ENCODE assay signal across 19 cellular contexts in genomic region chr1:3075666-3076387, GRCh38. TPM values are rescaled to one million over a fixed set of nuclear protein-coding genes. Genes with fewer than 3 reads are reported as not detected.
A peak's percentile ranks its signal among the peaks of the same experiment; 100 is the strongest.
DNase-seq lines count a peak whose midpoint lies in the region; ATAC-seq, FAIRE-seq and TF ChIP-seq lines count a peak whose summit lies in the region.
"Had no signal": no experiment of that assay in that cellular context is flagged by ENCODE, and none has a peak within 500 bp of the region (broad histone marks: within the 10 kb centered on the region; RNA-seq: fewer than 3 reads in every experiment).

No MANE protein-coding gene starts in this region.

- no peaks in the 10 kb centered on the region for H3K9me3 Mint-ChIP-seq in progenitor cell of endocrine pancreas (ENCODE audit: low read depth)
- H3K9me3 Mint-ChIP-seq: CD4-positive, alpha-beta T cell had no signal

- peaks cover 52% of the 10 kb centered on the region for H3K4me1 Mint-ChIP-seq in progenitor cell of endocrine pancreas (ENCODE audit: low read depth)

- no peak overlapping the region for H3K23ac ChIP-seq in H1 (ENCODE audit: insufficient read length)

- H2BK120ac ChIP-seq in H1 (replicated peaks; ENCODE audit: low read depth, low read length) = no peak overlapping the region

- TF ChIP-seq POLR2A in H1 (IDR thresholded peaks at IDR 0.05; ENCODE audit: control extremely low read depth in 1 of 2, low read depth in 2 of 2, low read length in 2 of 2) = no peak

- CTCF ChIA-PET in H1 (lab: Charles Lee; ENCODE audit: partially characterized antibody) = no interaction called here

- H3K27ac ChIP-seq in left ventricle myocardium inferior (replicated peaks) (peak overlapping the region; percentile 78), H1 (ENCODE audit: low read depth, low read length) (no peak overlapping the region), upper lobe of right lung (no peak overlapping the region)

- no peak for FAIRE-seq in H1 (lab: Jason Lieb, UNC)

- peaks cover 83% of the 10 kb centered on the region for H3K4me1 ChIP-seq in left ventricle myocardium inferior
- peaks cover 0 to 36% (median 27%) of the 10 kb centered on the region in 4 experiments; a peak in 6 of 7 replicates for H3K4me1 ChIP-seq in H1 (replicated peaks in 1 of 4; ENCODE audit: control insufficient read depth in 3 of 4, insufficient read depth in 4 of 4, low read length in 3 of 4)
- H3K4me1 ChIP-seq in upper lobe of right lung = peaks cover 18% of the 10 kb centered on the region
- H3K4me1 ChIP-seq: BE2C had no signal

- TF ChIP-seq CTCF in left ventricle myocardium inferior (IDR thresholded peaks at IDR 0.05; ENCODE audit: borderline replicate concordance) (no peak), H1 (IDR thresholded peaks at IDR 0.05; ENCODE audit: control extremely low read depth in 1 of 3, insufficient read depth in 1 of 3, low read depth in 1 of 3, low read length in 3 of 3) (no peak), progenitor cell of endocrine pancreas (IDR thresholded peaks at IDR 0.05; ENCODE audit: unreplicated experiment) (no peak), upper lobe of right lung (IDR thresholded peaks at IDR 0.05) (no peak)

- peaks cover 6 to 12% of the 10 kb centered on the region in 2 experiments for H4K20me1 ChIP-seq in H1 (replicated peaks in 1 of 2; ENCODE audit: control insufficient read depth in 1 of 2, insufficient read depth in 2 of 2, low read length in 2 of 2)

- H4K8ac ChIP-seq in H1 (ENCODE audit: extremely low read depth, insufficient read depth, low read length) = no peak overlapping the region; the same call in 1 of the 2 replicates

- H2BK12ac ChIP-seq in H1 (ENCODE audit: low read depth, low read length) = peak overlapping the region; percentile 87; the same call in 1 of the 2 replicates

- ATAC-seq in left cardiac atrium (no peak), upper lobe of right lung (peak; percentile 1), HG02884 (IDR thresholded peaks at IDR 0.05; ENCODE audit: unreplicated experiment) (no peak), GM21737 (IDR thresholded peaks at IDR 0.05; ENCODE audit: unreplicated experiment) (no peak)

- no peak overlapping the region for H3K56ac ChIP-seq in H1 (replicated peaks; ENCODE audit: insufficient read length, low read depth, low read length)

- intact Hi-C loops in left ventricle myocardium inferior (cut with micrococcal nuclease) = no loop called here
- intact Hi-C loops in left cardiac atrium (cut with DNase I) = loop anchor here in 1 of 2 donors (10.0 kb wide), 1 partner anchor 209 kb away; no protein-coding TSS in a partner anchor
- intact Hi-C loops in upper lobe of right lung (cut with DNase I) = loop anchor here (10.0 kb wide), 1 partner anchor 339 kb away; no protein-coding TSS in a partner anchor

- H3K27me3 Mint-ChIP-seq in progenitor cell of endocrine pancreas = no peaks in the 10 kb centered on the region

- no peak overlapping the region for H4K5ac ChIP-seq in H1 (ENCODE audit: insufficient read length, low read depth, low read length)

- TF ChIP-seq RAD21 in H1 (IDR thresholded peaks at IDR 0.05 in 1 of 2, conservative IDR thresholded peaks at IDR 0.05 in 1 of 2; ENCODE audit: low read depth in 2 of 2, low read length in 2 of 2) = no peak

- H3K9me3 ChIP-seq in left ventricle myocardium inferior (replicated peaks) = no peaks in the 10 kb centered on the region
- no peaks in the 10 kb centered on the region; a peak in 1 of 4 replicates for H3K9me3 ChIP-seq in H1 (ENCODE audit: insufficient read depth in 2 of 2, low read depth in 1 of 2, low read length in 1 of 2)
- H3K9me3 ChIP-seq in upper lobe of right lung = no peaks in the 10 kb centered on the region
- H3K9me3 ChIP-seq: BE2C had no signal

- H3K27ac Mint-ChIP-seq in progenitor cell of endocrine pancreas = peak overlapping the region; percentile 69
- H3K27ac Mint-ChIP-seq: CD4-positive, alpha-beta T cell had no signal

- H2AFZ ChIP-seq in H1 (ENCODE audit: low read length) = no peak overlapping the region

- H2BK15ac ChIP-seq in H1 (ENCODE audit: low read length) = 0 out of 2 replicates have a peak overlapping the region, but pooled peaks have one; percentile 72

- H2BK5ac ChIP-seq in H1 (ENCODE audit: low read depth, low read length) = no peak overlapping the region

- H2BK20ac ChIP-seq in H1 (ENCODE audit: low read length) = no peak overlapping the region

- no peak for DNase-seq in left ventricle myocardium inferior
- no peak for DNase-seq in left cardiac atrium
- DNase-seq in H1 (ENCODE audit: low read depth in 1 of 2, low spot score in 2 of 2) = no peak
- DNase-seq in progenitor cell of endocrine pancreas (ENCODE audit: low spot score, unreplicated experiment) = no peak
- no peak for DNase-seq in upper lobe of right lung
- DNase-seq in foreskin melanocyte = no peak
- DNase-seq: 8988T; BE2C; CD4-positive, alpha-beta T cell; DMS53; HCEC 1CT; NCI-H1417; NCI-H187 treated with DMSO at 0.1 percent for 48 hours; NCI-H345; NCI-H69; OCI-M1; RPMI8226 had no signal

- no peak overlapping the region for H2AK5ac ChIP-seq in H1 (ENCODE audit: low read depth, low read length)

- no peak overlapping the region for H3K4me3 Mint-ChIP-seq in progenitor cell of endocrine pancreas (ENCODE audit: low read depth)
- H3K4me3 Mint-ChIP-seq: CD4-positive, alpha-beta T cell had no signal

- POLR2A ChIA-PET in H1 (lab: Charles Lee; ENCODE audit: partially characterized antibody) = no interaction called here

- no peaks in the 10 kb centered on the region for H3K79me1 ChIP-seq in H1 (ENCODE audit: low read depth, low read length)

- peak overlapping the region; percentile 53 for H3K4ac ChIP-seq in H1 (replicated peaks; ENCODE audit: insufficient read length, low read depth, low read length)

- H3K36me3 Mint-ChIP-seq in progenitor cell of endocrine pancreas (ENCODE audit: insufficient read depth) = peaks cover 2% of the 10 kb centered on the region

- TF ChIP-seq EP300 in H1 (IDR thresholded peaks at IDR 0.05; ENCODE audit: borderline replicate concordance in 1 of 2, low read depth in 2 of 2, low read length in 2 of 2) = no peak

- peaks cover 73% of the 10 kb centered on the region for H3K27me3 ChIP-seq in left ventricle myocardium inferior (ENCODE audit: low read depth)
- H3K27me3 ChIP-seq in H1 (replicated peaks in 1 of 4; ENCODE audit: control insufficient read depth in 3 of 4, extremely low read depth in 1 of 4, insufficient read depth in 3 of 4, low read length in 3 of 4) = peaks cover 36 to 59% (median 47%) of the 10 kb centered on the region in 4 experiments
- H3K27me3 ChIP-seq in upper lobe of right lung = peaks cover 55% of the 10 kb centered on the region

- WGBS in H1 (ENCODE audit: extremely low coverage in 1 of 2, insufficient coverage in 1 of 2, insufficient read length in 1 of 2, insufficient replicate concordance in 2 of 2, low coverage in 1 of 2, low lambda C conversion rate in 2 of 2, missing lambda C conversion rate in 1 of 2), 2 experiments = 92% methylated on average over 37 of the region's 37 CpGs; no CpG with 5 or more reads in 1 of the 2 experiments

- H3K23me2 ChIP-seq in H1 (ENCODE audit: low read depth, low read length) = peaks cover 6% of the 10 kb centered on the region; the same call in 1 of the 2 replicates

- no peak overlapping the region for H3K4me3 ChIP-seq in left ventricle myocardium inferior
- H3K4me3 ChIP-seq in H1 (ENCODE audit: extremely low read depth in 1 of 4, insufficient read depth in 2 of 4, low read depth in 3 of 4, low read length in 4 of 4) = no peak overlapping the region
- H3K4me3 ChIP-seq in upper lobe of right lung = no peak overlapping the region

- no peak overlapping the region for H3K4me2 ChIP-seq in H1 (ENCODE audit: insufficient read depth in 1 of 2, low read depth in 2 of 2, low read length in 2 of 2)

- H3K79me2 ChIP-seq in H1 (ENCODE audit: control insufficient read depth in 1 of 2, insufficient read depth in 2 of 2, low read length in 2 of 2) = no peaks in the 10 kb centered on the region

- H4K91ac ChIP-seq in H1 (replicated peaks; ENCODE audit: insufficient read length, low read length) = peak overlapping the region; percentile 55

- no peak overlapping the region for H3K14ac ChIP-seq in H1 (ENCODE audit: insufficient read length)

- H3K18ac ChIP-seq in H1 (ENCODE audit: extremely low read depth, low read length) = no peak overlapping the region

- H3K9ac ChIP-seq in H1 (replicated peaks in 1 of 4; ENCODE audit: extremely low read depth in 1 of 4, low read depth in 3 of 4, low read length in 3 of 4) = no peak overlapping the region

- H3K36me3 ChIP-seq in left ventricle myocardium inferior = no peaks in the 10 kb centered on the region
- peaks cover 0 to 7% (median 0%) of the 10 kb centered on the region in 4 experiments; a peak in 1 of 8 replicates for H3K36me3 ChIP-seq in H1 (ENCODE audit: control insufficient read depth in 2 of 4, insufficient read depth in 4 of 4, low read length in 3 of 4)
- no peaks in the 10 kb centered on the region for H3K36me3 ChIP-seq in upper lobe of right lung
- H3K36me3 ChIP-seq: BE2C had no signal

TF ChIP-seq in H1, 55 proteins besides CTCF, POLR2A, EP300 and RAD21 (continues in another document):
- no peak for TF ChIP-seq FOSL1 (IDR thresholded peaks at IDR 0.05; ENCODE audit: insufficient read depth, low read depth, low read length)

RNA-seq across cellular contexts. Expression of gene PRDM16, which starts 6.8 kb away (rescaled TPM):
- total RNA-seq in left ventricle myocardium inferior (16.6 TPM), left cardiac atrium (1 to 10 TPM in 1 of 2 donors, under 1 TPM in 1; 0.99 to 1.2 TPM), progenitor cell of endocrine pancreas (68.7 and 69.1 TPM in 2 replicates), upper lobe of right lung (21.0 TPM)
- total RNA-seq in H1 (2021; fragmentation: NEBNext Ultra II Directional; extraction: Animal tissue kit (Norgen Biotek cat#: 25700)) = 0.43 and 0.46 TPM in 2 replicates
- polyA plus RNA-seq in H1 (2011; rRNA removed) = 0.38 and 0.39 TPM in 2 replicates
- polyA plus RNA-seq in H1 (2011; cell fraction: cytosol; rRNA removed) = 0.54 TPM
- polyA plus RNA-seq in H1 (2011; cell fraction: nucleus; rRNA removed) = 1.1 TPM
- 0.25 to 0.69 TPM (median 0.53 TPM) in 4 replicates for polyA plus RNA-seq in H1 (2012, experiment 1 of 2)
- 0.14 TPM for polyA plus RNA-seq in H1 (2012, experiment 2 of 2)
- polyA plus RNA-seq in H1 (2013, experiment 1 of 2) = 0.18 TPM
- polyA plus RNA-seq in H1 (2013, experiment 2 of 2) = 0.26 TPM
- 0.13 and 0.24 TPM in 2 replicates for polyA minus RNA-seq in H1 (2011; rRNA and poly(A)+ RNA removed)
- polyA minus RNA-seq in H1 (2011; cell fraction: cytosol; rRNA and poly(A)+ RNA removed) = 0.15 TPM
- 1.2 TPM for polyA minus RNA-seq in H1 (2011; cell fraction: nucleus; rRNA and poly(A)+ RNA removed)
- total RNA-seq: CD4-positive, alpha-beta T cell had no signal

RNA-seq across cellular contexts. Expression of gene ACTRT2, which starts 54.6 kb away (rescaled TPM):
- total RNA-seq in left ventricle myocardium inferior (not detected), left cardiac atrium (not detected), progenitor cell of endocrine pancreas (0.20 TPM in 1 of 2 replicates, not detected in the other), upper lobe of right lung (not detected)
- total RNA-seq in H1 (2021; fragmentation: NEBNext Ultra II Directional; extraction: Animal tissue kit (Norgen Biotek cat#: 25700)) = not detected in 2 replicates
- polyA plus RNA-seq in H1 (2011; rRNA removed) = not detected in 2 replicates
- not detected for polyA plus RNA-seq in H1 (2011; cell fraction: cytosol; rRNA removed)
- not detected for polyA plus RNA-seq in H1 (2011; cell fraction: nucleus; rRNA removed)
- not detected in 4 replicates for polyA plus RNA-seq in H1 (2012, experiment 1 of 2)
- 0.12 TPM for polyA plus RNA-seq in H1 (2012, experiment 2 of 2)
- polyA plus RNA-seq in H1 (2013, experiment 1 of 2) = not detected
- polyA plus RNA-seq in H1 (2013, experiment 2 of 2) = not detected
- polyA minus RNA-seq in H1 (2011; rRNA and poly(A)+ RNA removed) = not detected in 2 replicates
- polyA minus RNA-seq in H1 (2011; cell fraction: cytosol; rRNA and poly(A)+ RNA removed) = not detected
- not detected for polyA minus RNA-seq in H1 (2011; cell fraction: nucleus; rRNA and poly(A)+ RNA removed)
- total RNA-seq: CD4-positive, alpha-beta T cell had no signal
